In genomic region chr11:12282676-12283075, GRCh38 we compare ENCODE assay signal across 28 cellular contexts.
"Had no signal": no experiment of that assay in that cellular context is flagged by ENCODE, and none has a peak within 500 bp of the region (broad histone marks: within the 10 kb centered on the region; RNA-seq: fewer than 3 reads in every experiment).

No MANE protein-coding gene starts in this region.

- H3K4me3 Mint-ChIP-seq: activated CD4-positive, alpha-beta memory T cell treated with anti-CD3 and anti-CD28 coated beads for 36 hours; activated CD4-positive, alpha-beta T cell treated with anti-CD3 and anti-CD28 coated beads for 36 hours; activated naive CD4-positive, alpha-beta T cell treated with anti-CD3 and anti-CD28 coated beads for 36 hours; activated T-cell treated with anti-CD3 and anti-CD28 coated beads, Interleukin-2, amount 50 U/mL, for 72 hours; central memory CD8-positive, alpha-beta T cell; effector memory CD8-positive, alpha-beta T cell; naive B cell; neural crest cell; stimulated activated memory B cell treated with anti-CD40 and anti-IgM and Interleukin-4, amounts not matched to agents 10 μg/mL and 1 μg/mL and 100 μg/mL, for 72 hours; WTC11 had no signal

- H3K27ac Mint-ChIP-seq: activated CD4-positive, alpha-beta memory T cell treated with anti-CD3 and anti-CD28 coated beads for 36 hours; activated CD4-positive, alpha-beta T cell treated with anti-CD3 and anti-CD28 coated beads for 36 hours; activated naive CD4-positive, alpha-beta T cell treated with anti-CD3 and anti-CD28 coated beads for 36 hours; activated T-cell treated with anti-CD3 and anti-CD28 coated beads, Interleukin-2, amount 50 U/mL, for 72 hours; naive B cell; stimulated activated memory B cell treated with anti-CD40 and anti-IgM and Interleukin-4, amounts not matched to agents 10 μg/mL and 1 μg/mL and 100 μg/mL, for 72 hours; WTC11 had no signal

- DNase-seq: activated CD4-positive, alpha-beta memory T cell treated with anti-CD3 and anti-CD28 coated beads for 36 hours; activated CD4-positive, alpha-beta T cell treated with anti-CD3 and anti-CD28 coated beads for 36 hours; activated effector memory CD4-positive, alpha-beta T cell treated with Interleukin-2 at 50 U/mL for 16 hours; activated naive CD4-positive, alpha-beta T cell treated with anti-CD3 and anti-CD28 coated beads for 36 hours; activated T-cell treated with anti-CD3 and anti-CD28 coated beads, Interleukin-2, amount 50 U/mL, for 72 hours; body of pancreas; dorsolateral prefrontal cortex; effector memory CD8-positive, alpha-beta T cell; gastrocnemius medialis; left cardiac atrium; mesendoderm; mucosa of descending colon; naive B cell; occipital lobe; posterior cingulate gyrus; small intestine; stimulated activated CD4-positive, alpha-beta T cell treated with anti-CD3 and anti-CD28 coated beads, Interleukin-15, amount 100 ng/mL, for 24 hours; stomach; T-helper 9 cell had no signal

- FAIRE-seq: small intestine had no signal

- H3K9me3 Mint-ChIP-seq: activated CD4-positive, alpha-beta memory T cell treated with anti-CD3 and anti-CD28 coated beads for 36 hours; activated naive CD4-positive, alpha-beta T cell treated with anti-CD3 and anti-CD28 coated beads for 36 hours; activated T-cell treated with anti-CD3 and anti-CD28 coated beads, Interleukin-2, amount 50 U/mL, for 72 hours; central memory CD8-positive, alpha-beta T cell; effector memory CD8-positive, alpha-beta T cell; naive B cell; neural crest cell; stimulated activated memory B cell treated with anti-CD40 and anti-IgM and Interleukin-4, amounts not matched to agents 10 μg/mL and 1 μg/mL and 100 μg/mL, for 72 hours; WTC11 had no signal

- ATAC-seq: activated T-cell treated with anti-CD3 and anti-CD28 coated beads, Interleukin-2, amount 50 U/mL, for 72 hours; effector memory CD8-positive, alpha-beta T cell; gastrocnemius medialis; left cardiac atrium; mucosa of descending colon; stimulated activated memory B cell treated with anti-CD40 and anti-IgM and Interleukin-4, amounts not matched to agents 10 μg/mL and 1 μg/mL and 100 μg/mL, for 72 hours had no signal

- H3K27me3 Mint-ChIP-seq: activated CD4-positive, alpha-beta memory T cell treated with anti-CD3 and anti-CD28 coated beads for 36 hours; activated CD4-positive, alpha-beta T cell treated with anti-CD3 and anti-CD28 coated beads for 36 hours; central memory CD8-positive, alpha-beta T cell; effector memory CD8-positive, alpha-beta T cell had no signal

- H3K36me3 Mint-ChIP-seq: activated CD4-positive, alpha-beta memory T cell treated with anti-CD3 and anti-CD28 coated beads for 36 hours; naive B cell; stimulated activated memory B cell treated with anti-CD40 and anti-IgM and Interleukin-4, amounts not matched to agents 10 μg/mL and 1 μg/mL and 100 μg/mL, for 72 hours; WTC11 had no signal

- H3K36me3 ChIP-seq: colonic mucosa, esophagus muscularis mucosa, gastrocnemius medialis, right lobe of liver, stomach, suprapubic skin, tibial nerve had no signal

- H3K4me1 Mint-ChIP-seq: central memory CD8-positive, alpha-beta T cell; naive B cell; stimulated activated memory B cell treated with anti-CD40 and anti-IgM and Interleukin-4, amounts not matched to agents 10 μg/mL and 1 μg/mL and 100 μg/mL, for 72 hours had no signal

- H3K9me3 ChIP-seq: body of pancreas, colonic mucosa, esophagus muscularis mucosa, gastrocnemius medialis, mucosa of descending colon, right lobe of liver, stomach, suprapubic skin, tibial nerve had no signal

- H3K4me1 ChIP-seq: colonic mucosa, right lobe of liver had no signal

- H3K27ac ChIP-seq: body of pancreas, colonic mucosa, dorsolateral prefrontal cortex, gastrocnemius medialis, right lobe of liver, stomach, suprapubic skin, tibial nerve had no signal

- H3K4me3 ChIP-seq: body of pancreas, colonic mucosa, dorsolateral prefrontal cortex, esophagus muscularis mucosa, gastrocnemius medialis, mucosa of descending colon, right lobe of liver, stomach, suprapubic skin, tibial nerve had no signal

- H3K27me3 ChIP-seq: body of pancreas, colonic mucosa, esophagus muscularis mucosa, gastrocnemius medialis, right lobe of liver, stomach, suprapubic skin, tibial nerve had no signal
